Comparison of ENCODE assay signal across 1 cellular context in the genomic region with DNA sequence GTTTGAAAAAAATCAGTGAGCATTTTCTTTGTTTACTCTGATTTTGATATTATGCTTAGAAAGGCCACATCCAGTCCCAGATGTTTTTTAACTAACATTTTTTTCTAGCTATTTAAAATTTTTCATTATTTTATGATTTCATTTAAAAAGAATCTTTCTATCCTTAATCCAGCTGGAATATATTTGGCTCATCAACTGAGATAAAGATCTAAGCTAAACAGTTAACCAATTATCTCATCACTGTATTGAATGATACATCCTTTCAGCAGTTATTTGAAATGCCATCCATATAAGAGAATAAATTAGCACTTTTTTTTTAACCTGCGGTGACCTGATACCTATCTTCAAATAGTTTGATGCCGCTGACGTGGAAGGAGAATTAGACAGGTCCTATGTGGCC.
TF ChIP-seq lines count a peak whose summit lies in the region.

No MANE protein-coding gene starts in this region.

TF ChIP-seq in SK-N-SH treated with all-trans-retinoic acid at 6 μM for 48 hours, 23 proteins besides CTCF, POLR2A, EP300 and RAD21 (continued from another document):
- TF ChIP-seq, protein P1, sequence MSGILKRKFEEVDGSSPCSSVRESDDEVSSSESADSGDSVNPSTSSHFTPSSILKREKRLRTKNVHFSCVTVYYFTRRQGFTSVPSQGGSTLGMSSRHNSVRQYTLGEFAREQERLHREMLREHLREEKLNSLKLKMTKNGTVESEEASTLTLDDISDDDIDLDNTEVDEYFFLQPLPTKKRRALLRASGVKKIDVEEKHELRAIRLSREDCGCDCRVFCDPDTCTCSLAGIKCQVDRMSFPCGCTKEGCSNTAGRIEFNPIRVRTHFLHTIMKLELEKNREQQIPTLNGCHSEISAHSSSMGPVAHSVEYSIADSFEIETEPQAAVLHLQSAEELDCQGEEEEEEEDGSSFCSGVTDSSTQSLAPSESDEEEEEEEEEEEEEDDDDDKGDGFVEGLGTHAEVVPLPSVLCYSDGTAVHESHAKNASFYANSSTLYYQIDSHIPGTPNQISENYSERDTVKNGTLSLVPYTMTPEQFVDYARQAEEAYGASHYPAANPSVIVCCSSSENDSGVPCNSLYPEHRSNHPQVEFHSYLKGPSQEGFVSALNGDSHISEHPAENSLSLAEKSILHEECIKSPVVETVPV (CRISPR knock-in tag; IDR thresholded peaks at IDR 0.05) = no peak
- TF ChIP-seq GLIS3 (CRISPR knock-in tag; IDR thresholded peaks at IDR 0.05) (no peak), CREB5 (CRISPR knock-in tag; IDR thresholded peaks at IDR 0.05; ENCODE audit: low read depth) (no peak), BACH2 (CRISPR knock-in tag; IDR thresholded peaks at IDR 0.05; ENCODE audit: borderline replicate concordance) (no peak), ZFP30 (CRISPR knock-in tag; IDR thresholded peaks at IDR 0.05) (no peak), ISL1 (CRISPR knock-in tag; IDR thresholded peaks at IDR 0.05) (peak; percentile 38; the same call in 1 of the 2 replicates)
- TF ChIP-seq, protein P2, sequence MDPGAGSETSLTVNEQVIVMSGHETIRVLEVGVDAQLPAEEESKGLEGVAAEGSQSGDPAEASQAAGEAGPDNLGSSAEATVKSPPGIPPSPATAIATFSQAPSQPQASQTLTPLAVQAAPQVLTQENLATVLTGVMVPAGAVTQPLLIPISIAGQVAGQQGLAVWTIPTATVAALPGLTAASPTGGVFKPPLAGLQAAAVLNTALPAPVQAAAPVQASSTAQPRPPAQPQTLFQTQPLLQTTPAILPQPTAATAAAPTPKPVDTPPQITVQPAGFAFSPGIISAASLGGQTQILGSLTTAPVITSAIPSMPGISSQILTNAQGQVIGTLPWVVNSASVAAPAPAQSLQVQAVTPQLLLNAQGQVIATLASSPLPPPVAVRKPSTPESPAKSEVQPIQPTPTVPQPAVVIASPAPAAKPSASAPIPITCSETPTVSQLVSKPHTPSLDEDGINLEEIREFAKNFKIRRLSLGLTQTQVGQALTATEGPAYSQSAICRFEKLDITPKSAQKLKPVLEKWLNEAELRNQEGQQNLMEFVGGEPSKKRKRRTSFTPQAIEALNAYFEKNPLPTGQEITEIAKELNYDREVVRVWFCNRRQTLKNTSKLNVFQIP (CRISPR knock-in tag; IDR thresholded peaks at IDR 0.05; ENCODE audit: borderline replicate concordance, low read depth) = no peak
